ENCODE assay signal across 8 cellular contexts in the genomic region with DNA sequence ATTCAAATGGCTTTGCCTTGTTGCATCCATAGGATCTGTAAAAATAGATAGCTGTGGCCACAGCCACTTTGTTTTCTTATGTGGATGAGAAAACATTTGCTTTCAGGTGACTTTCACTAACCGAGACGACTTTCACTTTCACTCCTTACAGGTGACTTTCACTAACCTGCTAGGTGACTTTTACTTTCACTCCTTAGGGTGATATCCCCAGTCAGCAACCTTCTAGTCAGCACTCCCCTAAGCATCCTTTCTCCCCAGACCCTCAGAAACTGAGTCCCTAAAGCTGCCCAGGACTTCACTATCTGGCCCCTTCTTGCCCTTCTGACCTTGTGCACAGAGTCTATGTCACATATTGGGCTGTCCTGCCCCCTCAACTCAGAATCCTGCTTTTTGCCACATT.
A peak's percentile ranks its signal among the peaks of the same experiment; 100 is the strongest.
DNase-seq lines count a peak whose midpoint lies in the region; ATAC-seq and TF ChIP-seq lines count a peak whose summit lies in the region.

No MANE protein-coding gene starts in this region.

- H3K4me1 Mint-ChIP-seq in activated T-cell treated with anti-CD3 and anti-CD28 coated beads, Interleukin-2, amount 50 U/mL, for 4 hours (ENCODE audit: low read depth) = peaks cover 23% of the 10 kb centered on the region
- peaks cover 13% of the 10 kb centered on the region for H3K4me1 Mint-ChIP-seq in T-helper 17 cell
- H3K4me1 Mint-ChIP-seq in immature natural killer cell = no peaks in the 10 kb centered on the region

- no peaks in the 10 kb centered on the region for H3K27me3 ChIP-seq in prostate gland (replicated peaks; ENCODE audit: insufficient read depth)
- H3K27me3 ChIP-seq in aorta (ENCODE audit: control insufficient read depth in 1 of 2, insufficient read depth in 2 of 2, low read length in 1 of 2) = peaks cover 0 to 1% of the 10 kb centered on the region in 2 donors

- no peaks in the 10 kb centered on the region for H3K9me3 Mint-ChIP-seq in activated T-cell treated with anti-CD3 and anti-CD28 coated beads, Interleukin-2, amount 50 U/mL, for 4 hours
- peaks cover 0 to 4% (median 0%) of the 10 kb centered on the region in 6 donors for H3K9me3 Mint-ChIP-seq in immature natural killer cell

- H3K36me3 Mint-ChIP-seq in activated T-cell treated with anti-CD3 and anti-CD28 coated beads, Interleukin-2, amount 50 U/mL, for 4 hours (ENCODE audit: insufficient read depth) = no peaks in the 10 kb centered on the region
- H3K36me3 Mint-ChIP-seq in T-helper 17 cell (ENCODE audit: low read depth) (peaks cover under 1% of the 10 kb centered on the region), immature natural killer cell (no peaks in the 10 kb centered on the region)

- H3K4me1 ChIP-seq in prostate gland (replicated peaks) = no peaks in the 10 kb centered on the region
- no peaks in the 10 kb centered on the region for H3K4me1 ChIP-seq in aorta (ENCODE audit: control insufficient read depth in 1 of 2, insufficient read depth in 2 of 2, low read length in 2 of 2)

- TF ChIP-seq CTCF in prostate gland (IDR thresholded peaks at IDR 0.05) = no peak

- WGBS in prostate gland = 26% methylated on average over 2 of the region's 2 CpGs
- WGBS in aorta, 2 donors = 36 to 56% methylated on average over 2 of the region's 2 CpGs

- H3K4me3 Mint-ChIP-seq in activated T-cell treated with anti-CD3 and anti-CD28 coated beads, Interleukin-2, amount 50 U/mL, for 4 hours = peak overlapping the region; percentile 24
- H3K4me3 Mint-ChIP-seq in T-helper 17 cell (peak overlapping the region; percentile 62), immature natural killer cell (no peak overlapping the region)

- H3K4me3 ChIP-seq in prostate gland = no peak overlapping the region
- no peak overlapping the region for H3K4me3 ChIP-seq in aorta (ENCODE audit: low read length in 2 of 2)

- peaks cover 4% of the 10 kb centered on the region for H3K27me3 Mint-ChIP-seq in activated T-cell treated with anti-CD3 and anti-CD28 coated beads, Interleukin-2, amount 50 U/mL, for 4 hours (ENCODE audit: low read depth)
- peaks cover 1% of the 10 kb centered on the region for H3K27me3 Mint-ChIP-seq in T-helper 17 cell
- peaks cover 0 to 1% (median 1%) of the 10 kb centered on the region in 3 donors for H3K27me3 Mint-ChIP-seq in immature natural killer cell (ENCODE audit: low read depth in 3 of 3)

- H3K27ac ChIP-seq in prostate gland (no peak overlapping the region), aorta (ENCODE audit: low read depth in 1 of 2, low read length in 2 of 2) (no peak overlapping the region)

- DNase-seq in activated T-cell treated with anti-CD3 and anti-CD28 coated beads, Interleukin-2, amount 50 U/mL, for 4 hours = no peak
- DNase-seq in activated T-cell treated with anti-CD3 and anti-CD28 coated beads for 4 hours (no peak), T-helper 17 cell (no peak), prostate gland (ENCODE audit: low spot score) (peak; percentile 5), aorta (no peak), immature natural killer cell (no peak)

- H3K9me3 ChIP-seq in T-helper 17 cell (ENCODE audit: control insufficient read depth, low read length, poor library complexity, severe bottlenecking) (no peaks in the 10 kb centered on the region), prostate gland (no peaks in the 10 kb centered on the region), aorta (ENCODE audit: control insufficient read depth, low read length) (no peaks in the 10 kb centered on the region)

- intact Hi-C loops in prostate gland (cut with DNase I) (no loop called here), aorta (cut with DNase I) (no loop called here)

- H3K27ac Mint-ChIP-seq in T-helper 17 cell = peak overlapping the region; percentile 5
- H3K27ac Mint-ChIP-seq in immature natural killer cell = no peak overlapping the region

- ATAC-seq in activated T-cell treated with anti-CD3 and anti-CD28 coated beads, Interleukin-2, amount 50 U/mL, for 4 hours = peak; percentile 54 to 66
- peak; percentile 89 for ATAC-seq in HG02870 (IDR thresholded peaks at IDR 0.05; ENCODE audit: unreplicated experiment)
- peak; percentile 44 for ATAC-seq in T-helper 17 cell
- no peak for ATAC-seq in aorta (ENCODE audit: low FRiP score)
- no peak for ATAC-seq in GM18873 (IDR thresholded peaks at IDR 0.05; ENCODE audit: low FRiP score, unreplicated experiment)

- H3K36me3 ChIP-seq in prostate gland = no peaks in the 10 kb centered on the region
- H3K36me3 ChIP-seq in aorta (ENCODE audit: control insufficient read depth in 1 of 2, insufficient read depth in 2 of 2, low read length in 1 of 2) = no peaks in the 10 kb centered on the region

- no peak for TF ChIP-seq POLR2A in prostate gland (IDR thresholded peaks at IDR 0.05)

Comparison
In these comparisons a context has a peak if more than half of its experiments do, and no peak if none do; other contexts are left out.
1. ATAC-seq: peak in activated T-cell treated with anti-CD3 and anti-CD28 coated beads, Interleukin-2, amount 50 U/mL, for 4 hours (2 of 2), HG02870 (single experiment) and T-helper 17 cell (single experiment); none in aorta (single experiment) and GM18873 (single experiment).
2. H3K4me3 Mint-ChIP-seq: peak in activated T-cell treated with anti-CD3 and anti-CD28 coated beads, Interleukin-2, amount 50 U/mL, for 4 hours (single experiment) and T-helper 17 cell (single experiment); none in immature natural killer cell (0 of 5).